37 cellular contexts compared by ENCODE assay signal in the genomic region with DNA sequence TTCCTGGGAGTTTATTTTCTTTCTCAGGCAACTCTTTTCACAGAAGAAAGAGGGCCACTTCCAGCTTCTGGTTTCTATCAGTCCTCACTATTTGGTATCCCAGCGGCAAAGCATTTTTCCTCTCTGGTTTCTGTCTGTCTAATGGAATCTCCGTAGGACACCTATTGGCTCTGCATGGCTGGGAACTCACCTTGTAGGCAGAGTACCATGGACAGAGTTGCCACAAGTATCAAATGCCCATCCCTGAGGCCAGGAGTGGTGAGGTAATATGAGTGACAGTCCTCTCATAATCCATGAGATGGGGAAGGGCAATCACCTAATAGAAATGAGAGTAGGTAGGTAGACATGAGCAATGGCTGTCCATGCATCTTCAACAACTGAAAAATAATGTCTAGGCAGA.
"Had no signal": no experiment of that assay in that cellular context is flagged by ENCODE, and none has a peak within 500 bp of the region (broad histone marks: within the 10 kb centered on the region; RNA-seq: fewer than 3 reads in every experiment).

No MANE protein-coding gene starts in this region.

- H3K4me3 Mint-ChIP-seq: activated naive CD4-positive, alpha-beta T cell treated with anti-CD3 and anti-CD28 coated beads for 36 hours; activated naive CD4-positive, alpha-beta T cell treated with anti-CD3 and anti-CD28 coated beads, Interleukin-2, amount 10 ng/mL, durations not matched to agents 7 days and 5 days; activated naive CD4-positive, alpha-beta T cell treated with anti-CD3 and anti-CD28 coated beads, Interleukin-2, amount 50 U/mL, for 24 hours; activated naive CD8-positive, alpha-beta T cell; activated naive CD8-positive, alpha-beta T cell treated with anti-CD3 and anti-CD28 coated beads for 36 hours; activated naive CD8-positive, alpha-beta T cell treated with anti-CD3 and anti-CD28 coated beads, Interleukin-2, amount 10 ng/mL, durations not matched to agents 7 days and 5 days; activated naive CD8-positive, alpha-beta T cell treated with anti-CD3 and anti-CD28 coated beads, Interleukin-2, amount 50 U/mL, for 24 hours; activated T-cell treated with anti-CD3 and anti-CD28 coated beads, Interleukin-2, amount 50 U/mL, for 24 hours; activated T-cell treated with anti-CD3 and anti-CD28 coated beads, Interleukin-2, amount 50 U/mL, for 4 hours; activated T-cell treated with anti-CD3 and anti-CD28 coated beads, Interleukin-2, amount 50 U/mL, for 72 hours; activated T-helper 1 cell treated with anti-CD3 and anti-CD28 coated beads, Interleukin-12 subunit alpha, Interleukin-12 subunit beta, Interleukin-2, Interleukin-4 antibody, amounts not matched to agents 30 ng/mL and 10 ng/mL and 1 ng/mL, durations not matched to agents 14 hours and 24 hours and 36 hours; activated T-helper 17 cell treated with anti-CD3 and anti-CD28 coated beads, Interleukin-2, amount 50 U/mL, for 72 hours; brain; central memory CD8-positive, alpha-beta T cell had no signal

- H3K36me3 Mint-ChIP-seq: activated naive CD4-positive, alpha-beta T cell treated with anti-CD3 and anti-CD28 coated beads, Interleukin-2, amount 10 ng/mL, durations not matched to agents 7 days and 5 days; activated naive CD4-positive, alpha-beta T cell treated with anti-CD3 and anti-CD28 coated beads, Interleukin-2, amount 50 U/mL, for 24 hours; activated naive CD4-positive, alpha-beta T cell treated with anti-CD3 and anti-CD28 coated beads, Interleukin-2, amount 50 U/mL, for 72 hours; activated naive CD8-positive, alpha-beta T cell; activated naive CD8-positive, alpha-beta T cell treated with anti-CD3 and anti-CD28 coated beads for 36 hours; activated naive CD8-positive, alpha-beta T cell treated with anti-CD3 and anti-CD28 coated beads, Interleukin-2, amount 10 ng/mL, durations not matched to agents 7 days and 5 days had no signal

- H3K4me1 Mint-ChIP-seq: activated naive CD4-positive, alpha-beta T cell treated with anti-CD3 and anti-CD28 coated beads, Interleukin-2, amount 10 ng/mL, durations not matched to agents 7 days and 5 days; activated naive CD4-positive, alpha-beta T cell treated with anti-CD3 and anti-CD28 coated beads, Interleukin-2, amount 50 U/mL, for 24 hours; activated naive CD8-positive, alpha-beta T cell treated with anti-CD3 and anti-CD28 coated beads for 36 hours; activated naive CD8-positive, alpha-beta T cell treated with anti-CD3 and anti-CD28 coated beads, Interleukin-2, amount 10 ng/mL, durations not matched to agents 7 days and 5 days; activated naive CD8-positive, alpha-beta T cell treated with anti-CD3 and anti-CD28 coated beads, Interleukin-2, amount 50 U/mL, for 24 hours; activated T-helper 17 cell treated with anti-CD3 and anti-CD28 coated beads, Interleukin-2, amount 50 U/mL, for 72 hours; central memory CD8-positive, alpha-beta T cell had no signal

- DNase-seq: activated effector memory CD4-positive, alpha-beta T cell treated with anti-CD3 and anti-CD28 coated beads, Interleukin-2, amount 50 U/mL, for 16 hours; activated effector memory CD4-positive, alpha-beta T cell treated with Interleukin-2 at 50 U/mL for 16 hours; activated gamma-delta T cell; activated gamma-delta T cell treated with Interleukin-2 at 50 U/mL for 16 hours; activated naive CD4-positive, alpha-beta T cell; activated naive CD4-positive, alpha-beta T cell treated with anti-CD3 and anti-CD28 coated beads for 36 hours; activated naive CD4-positive, alpha-beta T cell treated with anti-CD3 and anti-CD28 coated beads, Interleukin-2, amount 10 ng/mL, durations not matched to agents 7 days and 5 days; activated naive CD4-positive, alpha-beta T cell treated with anti-CD3 and anti-CD28 coated beads, Interleukin-2, amount 50 U/mL, for 16 hours; activated naive CD4-positive, alpha-beta T cell treated with Interleukin-2 at 50 U/mL for 16 hours; activated naive CD8-positive, alpha-beta T cell treated with anti-CD3 and anti-CD28 coated beads for 36 hours; activated naive CD8-positive, alpha-beta T cell treated with anti-CD3 and anti-CD28 coated beads, Interleukin-2, amount 10 ng/mL, durations not matched to agents 7 days and 5 days; activated naive CD8-positive, alpha-beta T cell treated with anti-CD3 and anti-CD28 coated beads, Interleukin-2, amount 50 U/mL, for 24 hours; activated T-cell treated with anti-CD3 and anti-CD28 coated beads, Interleukin-2, amount 50 U/mL, for 1 hour; activated T-cell treated with anti-CD3 and anti-CD28 coated beads, Interleukin-2, amount 50 U/mL, for 24 hours; activated T-cell treated with anti-CD3 and anti-CD28 coated beads, Interleukin-2, amount 50 U/mL, for 4 hours; activated T-cell treated with anti-CD3 and anti-CD28 coated beads, Interleukin-2, amount 50 U/mL, for 48 hours; activated T-cell treated with anti-CD3 and anti-CD28 coated beads, Interleukin-2, amount 50 U/mL, for 72 hours; adrenal gland; amniotic stem cell; amygdala; anterior cingulate cortex; aorta; body of pancreas; brain microvascular endothelial cell; caudate nucleus; central memory CD4-positive, alpha-beta T cell; cerebellar nuclear complex had no signal

- H3K27ac ChIP-seq: adrenal gland, ascending aorta, body of pancreas, brain microvascular endothelial cell, breast epithelium had no signal

- H3K27ac Mint-ChIP-seq: activated naive CD4-positive, alpha-beta T cell treated with anti-CD3 and anti-CD28 coated beads for 36 hours; activated naive CD4-positive, alpha-beta T cell treated with anti-CD3 and anti-CD28 coated beads, Interleukin-2, amount 10 ng/mL, durations not matched to agents 7 days and 5 days; activated naive CD4-positive, alpha-beta T cell treated with anti-CD3 and anti-CD28 coated beads, Interleukin-2, amount 50 U/mL, for 24 hours; activated naive CD8-positive, alpha-beta T cell; activated naive CD8-positive, alpha-beta T cell treated with anti-CD3 and anti-CD28 coated beads for 36 hours; activated naive CD8-positive, alpha-beta T cell treated with anti-CD3 and anti-CD28 coated beads, Interleukin-2, amount 10 ng/mL, durations not matched to agents 7 days and 5 days; activated naive CD8-positive, alpha-beta T cell treated with anti-CD3 and anti-CD28 coated beads, Interleukin-2, amount 50 U/mL, for 24 hours; activated T-cell treated with anti-CD3 and anti-CD28 coated beads, Interleukin-2, amount 50 U/mL, for 24 hours; activated T-cell treated with anti-CD3 and anti-CD28 coated beads, Interleukin-2, amount 50 U/mL, for 72 hours; activated T-helper 1 cell treated with anti-CD3 and anti-CD28 coated beads, Interleukin-12 subunit alpha, Interleukin-12 subunit beta, Interleukin-2, Interleukin-4 antibody, amounts not matched to agents 30 ng/mL and 10 ng/mL and 1 ng/mL, durations not matched to agents 14 hours and 24 hours and 36 hours; activated T-helper 17 cell treated with anti-CD3 and anti-CD28 coated beads, Interleukin-2, amount 50 U/mL, for 72 hours; activated T-helper 2 cell treated with anti-CD3 and anti-CD28 coated beads, Interferon-gamma antibody, Interleukin-2, Interleukin-4, amounts not matched to agents 10 μg/mL and 5 μg/mL and 100 μg/mL, durations not matched to agents 14 hours and 24 hours and 36 hours; brain had no signal

- H3K4me3 ChIP-seq: adrenal gland, ascending aorta, body of pancreas, breast epithelium had no signal

- H3K9me3 ChIP-seq: adrenal gland, ascending aorta, body of pancreas, breast epithelium had no signal

- H3K27me3 Mint-ChIP-seq: activated naive CD4-positive, alpha-beta T cell treated with anti-CD3 and anti-CD28 coated beads, Interleukin-2, amount 10 ng/mL, durations not matched to agents 7 days and 5 days; activated naive CD4-positive, alpha-beta T cell treated with anti-CD3 and anti-CD28 coated beads, Interleukin-2, amount 50 U/mL, for 24 hours; activated naive CD8-positive, alpha-beta T cell; activated naive CD8-positive, alpha-beta T cell treated with anti-CD3 and anti-CD28 coated beads for 36 hours; activated naive CD8-positive, alpha-beta T cell treated with anti-CD3 and anti-CD28 coated beads, Interleukin-2, amount 10 ng/mL, durations not matched to agents 7 days and 5 days; activated naive CD8-positive, alpha-beta T cell treated with anti-CD3 and anti-CD28 coated beads, Interleukin-2, amount 50 U/mL, for 24 hours; activated T-cell treated with anti-CD3 and anti-CD28 coated beads, Interleukin-2, amount 50 U/mL, for 24 hours; activated T-helper 17 cell treated with anti-CD3 and anti-CD28 coated beads, Interleukin-2, amount 50 U/mL, for 72 hours; central memory CD8-positive, alpha-beta T cell had no signal

- H3K4me1 ChIP-seq: adrenal gland, ascending aorta, body of pancreas, breast epithelium had no signal

- ATAC-seq: activated naive CD4-positive, alpha-beta T cell treated with anti-CD3 and anti-CD28 coated beads, Interleukin-2, amount 50 U/mL, for 72 hours; activated naive CD8-positive, alpha-beta T cell treated with anti-CD3 and anti-CD28 coated beads, Interleukin-2, amount 50 U/mL, for 24 hours; activated T-cell treated with anti-CD3 and anti-CD28 coated beads, Interleukin-2, amount 50 U/mL, for 4 hours; activated T-cell treated with anti-CD3 and anti-CD28 coated beads, Interleukin-2, amount 50 U/mL, for 72 hours; activated T-helper 17 cell treated with anti-CD3 and anti-CD28 coated beads, Interleukin-2, amount 50 U/mL, for 72 hours; body of pancreas had no signal

- H3K9me3 Mint-ChIP-seq: activated naive CD4-positive, alpha-beta T cell treated with anti-CD3 and anti-CD28 coated beads for 36 hours; activated naive CD8-positive, alpha-beta T cell treated with anti-CD3 and anti-CD28 coated beads for 36 hours; activated naive CD8-positive, alpha-beta T cell treated with anti-CD3 and anti-CD28 coated beads, Interleukin-2, amount 10 ng/mL, durations not matched to agents 7 days and 5 days; activated naive CD8-positive, alpha-beta T cell treated with anti-CD3 and anti-CD28 coated beads, Interleukin-2, amount 50 U/mL, for 24 hours; activated T-cell treated with anti-CD3 and anti-CD28 coated beads, Interleukin-2, amount 50 U/mL, for 4 hours; activated T-helper 1 cell treated with anti-CD3 and anti-CD28 coated beads, Interleukin-12 subunit alpha, Interleukin-12 subunit beta, Interleukin-2, Interleukin-4 antibody, amounts not matched to agents 30 ng/mL and 10 ng/mL and 1 ng/mL, durations not matched to agents 14 hours and 24 hours and 36 hours; brain had no signal

- H3K36me3 ChIP-seq: adrenal gland, ascending aorta, brain microvascular endothelial cell, breast epithelium had no signal

- H3K27me3 ChIP-seq: adrenal gland, ascending aorta, body of pancreas, brain microvascular endothelial cell, breast epithelium had no signal
